In genomic region chr12:85669911-85670310, GRCh38 we compare ENCODE assay signal across 33 cellular contexts.
DNase-seq lines count a peak whose midpoint lies in the region; ATAC-seq and TF ChIP-seq lines count a peak whose summit lies in the region.
"Had no signal": no experiment of that assay in that cellular context is flagged by ENCODE, and none has a peak within 500 bp of the region (broad histone marks: within the 10 kb centered on the region; RNA-seq: fewer than 3 reads in every experiment).

No MANE protein-coding gene starts in this region.

- intact Hi-C loops in Right ventricle myocardium inferior (cut with DNase I), result no loop called here

- H3K4me2 ChIP-seq in Loucy (ENCODE audit: low read depth, low read length, poor library complexity, severe bottlenecking), result no peak overlapping the region
- H3K4me2 ChIP-seq: A549; BLaER1; BLaER1 treated with 17β-estradiol and CSF1 and Interleukin-3, amounts not matched to agents 10 nM and 100 nM had no signal

- H2AFZ ChIP-seq in Loucy (ENCODE audit: low read length), result 0 out of 2 replicates have a peak overlapping the region, but pooled peaks have one; percentile 45

- H3K4me3 ChIP-seq in Loucy (ENCODE audit: low read length, poor library complexity, severe bottlenecking), result no peak overlapping the region
- no peak overlapping the region for H3K4me3 ChIP-seq in SJSA1
- no peak overlapping the region for H3K4me3 ChIP-seq in SK-N-MC
- H3K4me3 ChIP-seq: A549; BLaER1; BLaER1 treated with 17β-estradiol and CSF1 and Interleukin-3, amounts not matched to agents 10 nM and 100 nM had no signal

- DNase-seq in SJSA1 (ENCODE audit: low read depth in 1 of 2, low spot score in 2 of 2) (peak; percentile 78 to 81), SK-N-MC (ENCODE audit: low read depth, low spot score) (no peak), Right ventricle myocardium inferior (ENCODE audit: missing footprints) (no peak), SHP77 (lab: John Stamatoyannopoulos, UW) (no peak)
- no peak for DNase-seq in activated CD8-positive, alpha-beta memory T cell treated with anti-CD3 and anti-CD28 coated beads, Interleukin-2, amount 10 ng/mL, durations not matched to agents 7 days and 5 days
- DNase-seq: 8988T; ACHN; AML-193; BE2C; C1 segment of cervical spinal cord; Caco-2; Calu3; CD4-positive, alpha-beta memory T cell; CD4-positive, alpha-beta T cell; CD4-positive, CD25-positive, alpha-beta regulatory T cell; CD8-positive, alpha-beta memory T cell; CD8-positive, alpha-beta T cell; COR-L47; DMS 273 treated with DMSO at 0.1 percent for 48 hours; DMS153; DMS53; DMS79; DMS79 treated with DMSO at 0.1 percent for 48 hours; DND-41; EL had no signal

- H4K20me1 ChIP-seq in Loucy (ENCODE audit: insufficient read depth, low read length, poor library complexity, severe bottlenecking), result no peaks in the 10 kb centered on the region
- H4K20me1 ChIP-seq: BLaER1; BLaER1 treated with 17β-estradiol and CSF1 and Interleukin-3, amounts not matched to agents 10 nM and 100 nM had no signal

- CTCF ChIA-PET in activated CD8-positive, alpha-beta memory T cell treated with anti-CD3 and anti-CD28 coated beads, Interleukin-2, amount 10 ng/mL, durations not matched to agents 7 days and 5 days (lab: Charles Lee), result no interaction called here

- H3K4me1 ChIP-seq in Loucy (ENCODE audit: insufficient read depth, low read length, poor library complexity, severe bottlenecking), result no peaks in the 10 kb centered on the region
- no peaks in the 10 kb centered on the region for H3K4me1 ChIP-seq in SJSA1 (replicated peaks)
- H3K4me1 ChIP-seq: A549; BE2C; BLaER1; BLaER1 treated with 17β-estradiol and CSF1 and Interleukin-3, amounts not matched to agents 10 nM and 100 nM; Caco-2 had no signal

- H3K36me3 ChIP-seq in Loucy (ENCODE audit: insufficient read depth, low read length) (no peaks in the 10 kb centered on the region), SJSA1 (peaks cover 19% of the 10 kb centered on the region), SK-N-MC (ENCODE audit: insufficient read depth, low read length) (no peaks in the 10 kb centered on the region)
- H3K36me3 ChIP-seq: BE2C; BLaER1; BLaER1 treated with 17β-estradiol and CSF1 and Interleukin-3, amounts not matched to agents 10 nM and 100 nM had no signal

- H3K9me3 ChIP-seq in Loucy (ENCODE audit: insufficient read depth, low read depth, low read length) (no peaks in the 10 kb centered on the region), SJSA1 (replicated peaks) (no peaks in the 10 kb centered on the region), SK-N-MC (ENCODE audit: low read depth, low read length) (no peaks in the 10 kb centered on the region)
- H3K9me3 ChIP-seq: A549, BE2C, Caco-2 had no signal

- no peaks in the 10 kb centered on the region for H3K27me3 Mint-ChIP-seq in activated CD8-positive, alpha-beta memory T cell treated with anti-CD3 and anti-CD28 coated beads, Interleukin-2, amount 10 ng/mL, durations not matched to agents 7 days and 5 days
- H3K27me3 Mint-ChIP-seq: B cell; CD4-positive, alpha-beta memory T cell; CD4-positive, alpha-beta T cell; CD4-positive, CD25-positive, alpha-beta regulatory T cell; CD8-positive, alpha-beta memory T cell had no signal

- H3K27me3 ChIP-seq in Loucy (ENCODE audit: insufficient read depth, low read length, poor library complexity, severe bottlenecking) (no peaks in the 10 kb centered on the region), SJSA1 (replicated peaks) (no peaks in the 10 kb centered on the region)
- H3K27me3 ChIP-seq: BE2C; BLaER1; BLaER1 treated with 17β-estradiol and CSF1 and Interleukin-3, amounts not matched to agents 10 nM and 100 nM had no signal

- TF ChIP-seq CTCF in Loucy (conservative IDR thresholded peaks at IDR 0.05; ENCODE audit: low read length), result no peak

- no peak overlapping the region for H3K9ac ChIP-seq in Loucy (ENCODE audit: low read depth, low read length, poor library complexity, severe bottlenecking)
- peak overlapping the region; percentile 55 for H3K9ac ChIP-seq in SK-N-MC (ENCODE audit: insufficient read length)
- H3K9ac ChIP-seq: BLaER1; BLaER1 treated with 17β-estradiol and CSF1 and Interleukin-3, amounts not matched to agents 10 nM and 100 nM had no signal

- H3K79me2 ChIP-seq in Loucy (ENCODE audit: insufficient read depth, low read length), result no peaks in the 10 kb centered on the region

- H3K9me2 ChIP-seq in Loucy (replicated peaks; ENCODE audit: low read depth, low read length), result no peaks in the 10 kb centered on the region

- H3K27ac Mint-ChIP-seq in activated CD8-positive, alpha-beta memory T cell treated with anti-CD3 and anti-CD28 coated beads, Interleukin-2, amount 10 ng/mL, durations not matched to agents 7 days and 5 days, result no peak overlapping the region
- H3K27ac Mint-ChIP-seq: B cell; CD14-positive monocyte; CD4-positive, alpha-beta memory T cell; CD4-positive, alpha-beta T cell; CD4-positive, CD25-positive, alpha-beta regulatory T cell; CD8-positive, alpha-beta memory T cell; CD8-positive, alpha-beta T cell had no signal

- no peak overlapping the region for H3K27ac ChIP-seq in SJSA1
- peak overlapping the region; percentile 91 for H3K27ac ChIP-seq in SK-N-MC
- H3K27ac ChIP-seq: 22Rv1; A549; BLaER1; BLaER1 treated with 17β-estradiol and CSF1 and Interleukin-3, amounts not matched to agents 10 nM and 100 nM; C4-2B had no signal

- no peaks in the 10 kb centered on the region for H3K36me3 Mint-ChIP-seq in activated CD8-positive, alpha-beta memory T cell treated with anti-CD3 and anti-CD28 coated beads, Interleukin-2, amount 10 ng/mL, durations not matched to agents 7 days and 5 days
- H3K36me3 Mint-ChIP-seq: CD14-positive monocyte; CD4-positive, alpha-beta memory T cell; CD4-positive, CD25-positive, alpha-beta regulatory T cell; CD8-positive, alpha-beta memory T cell; CD8-positive, alpha-beta T cell had no signal

- no peaks in the 10 kb centered on the region for H3F3A ChIP-seq in Loucy (ENCODE audit: low read depth)

- no peak overlapping the region for H3K4me3 Mint-ChIP-seq in activated CD8-positive, alpha-beta memory T cell treated with anti-CD3 and anti-CD28 coated beads, Interleukin-2, amount 10 ng/mL, durations not matched to agents 7 days and 5 days
- H3K4me3 Mint-ChIP-seq: B cell; CD14-positive monocyte; CD4-positive, alpha-beta memory T cell; CD4-positive, alpha-beta T cell; CD4-positive, CD25-positive, alpha-beta regulatory T cell; CD8-positive, alpha-beta memory T cell; CD8-positive, alpha-beta T cell had no signal

- ATAC-seq in Right ventricle myocardium inferior, result no peak
- no peak for ATAC-seq in activated CD8-positive, alpha-beta memory T cell treated with anti-CD3 and anti-CD28 coated beads, Interleukin-2, amount 10 ng/mL, durations not matched to agents 7 days and 5 days
- ATAC-seq: A549; CD8-positive, alpha-beta T cell had no signal

- H3K4me1 Mint-ChIP-seq in activated CD8-positive, alpha-beta memory T cell treated with anti-CD3 and anti-CD28 coated beads, Interleukin-2, amount 10 ng/mL, durations not matched to agents 7 days and 5 days, result no peaks in the 10 kb centered on the region
- H3K4me1 Mint-ChIP-seq: B cell; CD14-positive monocyte; CD4-positive, alpha-beta memory T cell; CD4-positive, CD25-positive, alpha-beta regulatory T cell; CD8-positive, alpha-beta memory T cell had no signal

- H3K9me3 Mint-ChIP-seq in activated CD8-positive, alpha-beta memory T cell treated with anti-CD3 and anti-CD28 coated beads, Interleukin-2, amount 10 ng/mL, durations not matched to agents 7 days and 5 days (ENCODE audit: low read depth), result peaks cover 3% of the 10 kb centered on the region

Comparison
In these comparisons a context has a peak if more than half of its experiments do, and no peak if none do; other contexts are left out.
1. DNase-seq: peak in SJSA1 (2 of 2); none in SK-N-MC (single experiment), Right ventricle myocardium inferior (single experiment), activated CD8-positive, alpha-beta memory T cell treated with anti-CD3 and anti-CD28 coated beads, Interleukin-2, amount 10 ng/mL, durations not matched to agents 7 days and 5 days (single experiment) and SHP77 (0 of 2).